Comparison of ENCODE assay signal across 8 cellular contexts in the genomic region with DNA sequence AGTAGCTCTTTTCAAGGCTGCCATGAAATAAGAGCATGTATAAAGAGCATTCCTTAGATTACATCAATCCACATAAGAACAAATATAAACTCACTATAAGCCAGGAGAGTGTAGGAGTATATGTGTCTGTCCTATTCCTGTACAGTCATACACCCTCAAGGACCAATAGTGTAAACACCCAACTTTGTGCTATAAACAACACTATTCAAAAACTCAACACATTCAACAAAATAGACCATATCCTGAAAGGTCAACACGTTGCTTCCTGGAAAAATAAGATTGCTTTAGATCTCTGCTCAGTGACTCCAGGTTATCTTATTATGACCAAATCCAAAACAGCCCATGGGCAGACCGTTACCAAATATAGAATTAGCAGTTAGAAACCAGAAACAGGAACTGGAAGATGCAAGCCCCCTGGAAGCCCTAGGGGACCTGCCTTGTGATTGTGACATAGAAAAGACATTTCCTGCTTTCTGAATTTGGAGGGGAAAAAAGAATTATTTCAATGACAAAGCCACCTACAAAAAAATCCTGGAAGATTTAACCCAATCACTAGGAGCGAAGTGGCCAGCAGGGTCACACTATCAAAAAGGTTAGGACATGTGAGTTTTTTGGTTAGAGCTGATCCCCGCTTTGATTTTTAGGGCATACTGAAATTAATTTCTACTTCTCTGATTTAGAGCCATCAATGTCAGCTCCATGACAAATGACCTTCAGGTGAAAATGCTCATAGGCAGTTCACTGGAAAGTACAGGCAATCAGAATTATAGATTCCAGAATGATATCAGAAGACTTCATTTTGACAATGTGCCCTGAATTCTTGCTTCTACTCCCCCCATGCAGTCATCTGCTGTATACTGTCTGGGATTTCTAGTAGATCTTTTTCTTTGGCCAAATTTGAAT. TPM values are rescaled to one million over a fixed set of nuclear protein-coding genes. Genes with fewer than 3 reads are reported as not detected.
A peak's percentile ranks its signal among the peaks of the same experiment; 100 is the strongest.
DNase-seq lines count a peak whose midpoint lies in the region; ATAC-seq and TF ChIP-seq lines count a peak whose summit lies in the region.

No MANE protein-coding gene starts in this region.

- no peaks in the 10 kb centered on the region for H3K9me3 ChIP-seq in naive thymus-derived CD4-positive, alpha-beta T cell (ENCODE audit: control insufficient read depth in 2 of 3, low read length in 3 of 3)

- H3K27me3 ChIP-seq in naive thymus-derived CD4-positive, alpha-beta T cell (ENCODE audit: control insufficient read depth in 2 of 2, insufficient read depth in 2 of 2, low read length in 2 of 2): no peaks in the 10 kb centered on the region

- TF ChIP-seq CTCF in chondrocyte (IDR thresholded peaks at IDR 0.05): no peak

- POLR2A ChIA-PET in activated CD4-positive, alpha-beta memory T cell treated with anti-CD3 and anti-CD28 coated beads, Interleukin-2, amount 10 ng/mL, durations not matched to agents 7 days and 5 days (lab: Charles Lee): interaction anchor here (0.8 to 2.0 kb wide), 10 partner anchors 11 to 84 kb away, joined by 3 to 6 read pairs (median 4); partner anchors contain the start of gene LRRC8C
- POLR2A ChIA-PET in naive thymus-derived CD4-positive, alpha-beta T cell (lab: Charles Lee): interaction anchor here (1.0 to 1.1 kb wide), 2 partner anchors 58 to 81 kb away, joined by 3 read pairs; no protein-coding TSS in a partner anchor

- peaks cover 74% of the 10 kb centered on the region for H3K36me3 Mint-ChIP-seq in activated CD4-positive, alpha-beta T cell treated with anti-CD3 and anti-CD28 coated beads, Interleukin-2, amount 10 ng/mL, durations not matched to agents 24 days and 14 days (ENCODE audit: low read depth)
- H3K36me3 Mint-ChIP-seq in activated CD4-positive, alpha-beta memory T cell treated with anti-CD3 and anti-CD28 coated beads, Interleukin-2, amount 10 ng/mL, durations not matched to agents 7 days and 5 days (ENCODE audit: low read depth): peaks cover 74% of the 10 kb centered on the region
- H3K36me3 Mint-ChIP-seq in naive thymus-derived CD4-positive, alpha-beta T cell: peaks cover 20 to 40% (median 29%) of the 10 kb centered on the region in 5 donors
- H3K36me3 Mint-ChIP-seq in chondrocyte (ENCODE audit: low read depth): no peaks in the 10 kb centered on the region

- H3K4me3 ChIP-seq in naive thymus-derived CD4-positive, alpha-beta T cell (ENCODE audit: low read length): no peak overlapping the region

- peaks cover 38 to 49% of the 10 kb centered on the region in 2 donors for H3K4me1 ChIP-seq in naive thymus-derived CD4-positive, alpha-beta T cell (ENCODE audit: control insufficient read depth in 2 of 2, insufficient read depth in 2 of 2, low read length in 2 of 2)

- DNase-seq in activated CD4-positive, alpha-beta T cell treated with anti-CD3 and anti-CD28 coated beads, Interleukin-2, amount 10 ng/mL, durations not matched to agents 24 days and 14 days: no peak
- no peak for DNase-seq in activated CD4-positive, alpha-beta T cell treated with anti-CD3 and anti-CD28 coated beads for 48 hours
- no peak for DNase-seq in activated CD4-positive, alpha-beta memory T cell treated with anti-CD3 and anti-CD28 coated beads, Interleukin-2, amount 10 ng/mL, durations not matched to agents 7 days and 5 days
- no peak for DNase-seq in naive thymus-derived CD4-positive, alpha-beta T cell
- DNase-seq in chondrocyte (ENCODE audit: low spot score): no peak
- DNase-seq in NCI-H748 treated with DMSO at 0.1 percent for 48 hours (lab: John Stamatoyannopoulos, UW): no peak

- peak overlapping the region; percentile 85 for H3K27ac Mint-ChIP-seq in activated CD4-positive, alpha-beta T cell treated with anti-CD3 and anti-CD28 coated beads, Interleukin-2, amount 10 ng/mL, durations not matched to agents 24 days and 14 days
- H3K27ac Mint-ChIP-seq in activated CD4-positive, alpha-beta memory T cell treated with anti-CD3 and anti-CD28 coated beads, Interleukin-2, amount 10 ng/mL, durations not matched to agents 7 days and 5 days: peak overlapping the region; percentile 49
- H3K27ac Mint-ChIP-seq in naive thymus-derived CD4-positive, alpha-beta T cell: peak overlapping the region; percentile 37 to 88 (median 72)
- no peak overlapping the region for H3K27ac Mint-ChIP-seq in chondrocyte (ENCODE audit: unreplicated experiment)

- H3K36me3 ChIP-seq in naive thymus-derived CD4-positive, alpha-beta T cell (ENCODE audit: control insufficient read depth in 2 of 3, insufficient read depth in 3 of 3, low read length in 3 of 3): peaks cover 0 to 14% (median 12%) of the 10 kb centered on the region in 3 experiments

- H3K4me1 Mint-ChIP-seq in activated CD4-positive, alpha-beta T cell treated with anti-CD3 and anti-CD28 coated beads, Interleukin-2, amount 10 ng/mL, durations not matched to agents 24 days and 14 days: peaks cover 64% of the 10 kb centered on the region
- H3K4me1 Mint-ChIP-seq in activated CD4-positive, alpha-beta memory T cell treated with anti-CD3 and anti-CD28 coated beads, Interleukin-2, amount 10 ng/mL, durations not matched to agents 7 days and 5 days: peaks cover 78% of the 10 kb centered on the region
- H3K4me1 Mint-ChIP-seq in naive thymus-derived CD4-positive, alpha-beta T cell: peaks cover 46 to 98% (median 90%) of the 10 kb centered on the region in 7 donors
- peaks cover 19% of the 10 kb centered on the region for H3K4me1 Mint-ChIP-seq in chondrocyte (ENCODE audit: low read depth)

- no peaks in the 10 kb centered on the region for H3K27me3 Mint-ChIP-seq in activated CD4-positive, alpha-beta T cell treated with anti-CD3 and anti-CD28 coated beads, Interleukin-2, amount 10 ng/mL, durations not matched to agents 24 days and 14 days
- H3K27me3 Mint-ChIP-seq in activated CD4-positive, alpha-beta memory T cell treated with anti-CD3 and anti-CD28 coated beads, Interleukin-2, amount 10 ng/mL, durations not matched to agents 7 days and 5 days: no peaks in the 10 kb centered on the region
- no peaks in the 10 kb centered on the region for H3K27me3 Mint-ChIP-seq in naive thymus-derived CD4-positive, alpha-beta T cell
- H3K27me3 Mint-ChIP-seq in chondrocyte (ENCODE audit: low read depth): no peaks in the 10 kb centered on the region

- H3K27ac ChIP-seq in naive thymus-derived CD4-positive, alpha-beta T cell (ENCODE audit: low read depth, low read length): no peak overlapping the region

- intact Hi-C loops in activated CD4-positive, alpha-beta T cell treated with anti-CD3 and anti-CD28 coated beads, Interleukin-2, amount 10 ng/mL, durations not matched to agents 24 days and 14 days (cut with micrococcal nuclease): loop anchor here (2.0 to 5.0 kb wide), 3 partner anchors 20 to 70 kb away; no protein-coding TSS in a partner anchor
- intact Hi-C loops in naive thymus-derived CD4-positive, alpha-beta T cell (cut with micrococcal nuclease): loop anchor here (2.0 to 5.0 kb wide), 5 partner anchors 16 to 69 kb away; partner anchors contain the start of gene LRRC8C (in 1 of the 2)

- H3K9me3 Mint-ChIP-seq in activated CD4-positive, alpha-beta T cell treated with anti-CD3 and anti-CD28 coated beads, Interleukin-2, amount 10 ng/mL, durations not matched to agents 24 days and 14 days: peaks cover 3% of the 10 kb centered on the region
- H3K9me3 Mint-ChIP-seq in activated CD4-positive, alpha-beta memory T cell treated with anti-CD3 and anti-CD28 coated beads, Interleukin-2, amount 10 ng/mL, durations not matched to agents 7 days and 5 days: no peaks in the 10 kb centered on the region
- no peaks in the 10 kb centered on the region for H3K9me3 Mint-ChIP-seq in naive thymus-derived CD4-positive, alpha-beta T cell
- no peaks in the 10 kb centered on the region for H3K9me3 Mint-ChIP-seq in chondrocyte (ENCODE audit: low read depth)

- peak overlapping the region; percentile 51 for H3K4me3 Mint-ChIP-seq in activated CD4-positive, alpha-beta T cell treated with anti-CD3 and anti-CD28 coated beads, Interleukin-2, amount 10 ng/mL, durations not matched to agents 24 days and 14 days
- no peak overlapping the region for H3K4me3 Mint-ChIP-seq in activated CD4-positive, alpha-beta memory T cell treated with anti-CD3 and anti-CD28 coated beads, Interleukin-2, amount 10 ng/mL, durations not matched to agents 7 days and 5 days
- peak overlapping the region in 7 of 10 donors; percentile 2 to 78 (median 37) for H3K4me3 Mint-ChIP-seq in naive thymus-derived CD4-positive, alpha-beta T cell
- H3K4me3 Mint-ChIP-seq in chondrocyte (ENCODE audit: unreplicated experiment): no peak overlapping the region

- ATAC-seq in HG03175 (IDR thresholded peaks at IDR 0.05; ENCODE audit: unreplicated experiment): peak; percentile 72
- ATAC-seq in naive thymus-derived CD4-positive, alpha-beta T cell: peak; percentile 34
- ATAC-seq in HG02571 (IDR thresholded peaks at IDR 0.05; ENCODE audit: unreplicated experiment): no peak

- CTCF ChIA-PET in activated CD4-positive, alpha-beta memory T cell treated with anti-CD3 and anti-CD28 coated beads, Interleukin-2, amount 10 ng/mL, durations not matched to agents 7 days and 5 days (lab: Charles Lee): interaction anchor here (5.2 kb wide), 1 partner anchor 70 kb away, joined by 28 read pairs; no protein-coding TSS in a partner anchor
- CTCF ChIA-PET in naive thymus-derived CD4-positive, alpha-beta T cell (lab: Charles Lee): interaction anchor here (1.4 to 1.9 kb wide), 2 partner anchors 64 to 71 kb away, joined by 4 to 5 read pairs; no protein-coding TSS in a partner anchor

RNA-seq across cellular contexts. Expression of gene LRRC8C, which starts 59.9 kb away (rescaled TPM):
- 73.1 and 74.0 TPM in 2 replicates for total RNA-seq in activated CD4-positive, alpha-beta T cell treated with anti-CD3 and anti-CD28 coated beads, Interleukin-2, amount 10 ng/mL, durations not matched to agents 24 days and 14 days
- 10 to 100 TPM; 52.5 to 55.6 TPM for total RNA-seq in activated CD4-positive, alpha-beta memory T cell treated with anti-CD3 and anti-CD28 coated beads, Interleukin-2, amount 10 ng/mL, durations not matched to agents 7 days and 5 days
- total RNA-seq in naive thymus-derived CD4-positive, alpha-beta T cell: 10 to 100 TPM; 27.1 to 50.5 (median 46.6) TPM
- 10 to 100 TPM; 14.3 to 16.6 TPM for polyA plus RNA-seq in naive thymus-derived CD4-positive, alpha-beta T cell
- 2.3 to 2.6 TPM (median 2.3 TPM) in 3 replicates for total RNA-seq in chondrocyte

Comparison
In these comparisons a context has a peak if more than half of its experiments do, and no peak if none do; other contexts are left out.
1. H3K4me3 Mint-ChIP-seq: peak in activated CD4-positive, alpha-beta T cell treated with anti-CD3 and anti-CD28 coated beads, Interleukin-2, amount 10 ng/mL, durations not matched to agents 24 days and 14 days (single experiment) and naive thymus-derived CD4-positive, alpha-beta T cell (7 of 10); none in activated CD4-positive, alpha-beta memory T cell treated with anti-CD3 and anti-CD28 coated beads, Interleukin-2, amount 10 ng/mL, durations not matched to agents 7 days and 5 days (single experiment) and chondrocyte (single experiment).